ENCODE assay signal across 39 cellular contexts in genomic region chr3:3778216-3778615, GRCh38. TPM values are rescaled to one million over a fixed set of nuclear protein-coding genes. Genes with fewer than 3 reads are reported as not detected.
"Had no signal": no experiment of that assay in that cellular context is flagged by ENCODE, and none has a peak within 500 bp of the region (broad histone marks: within the 10 kb centered on the region; RNA-seq: fewer than 3 reads in every experiment).

No MANE protein-coding gene starts in this region.

- H3K9me3 Mint-ChIP-seq: activated naive CD4-positive, alpha-beta T cell treated with anti-CD3 and anti-CD28 coated beads, Interleukin-2, amount 10 ng/mL, durations not matched to agents 7 days and 5 days; activated naive CD4-positive, alpha-beta T cell treated with anti-CD3 and anti-CD28 coated beads, Interleukin-2, amount 50 U/mL, for 24 hours; activated T-helper 1 cell treated with anti-CD3 and anti-CD28 coated beads, Interleukin-12 subunit alpha, Interleukin-12 subunit beta, Interleukin-2, Interleukin-4 antibody, amounts not matched to agents 30 ng/mL and 10 ng/mL and 1 ng/mL, durations not matched to agents 14 hours and 24 hours and 36 hours had no signal

- H3K27ac Mint-ChIP-seq: activated naive CD4-positive, alpha-beta T cell treated with anti-CD3 and anti-CD28 coated beads for 36 hours; activated naive CD4-positive, alpha-beta T cell treated with anti-CD3 and anti-CD28 coated beads, Interleukin-2, amount 10 ng/mL, durations not matched to agents 7 days and 5 days; activated naive CD4-positive, alpha-beta T cell treated with anti-CD3 and anti-CD28 coated beads, Interleukin-2, amount 50 U/mL, for 24 hours; activated naive CD4-positive, alpha-beta T cell treated with anti-CD3 and anti-CD28 coated beads, Interleukin-2, amount 50 U/mL, for 72 hours; activated naive CD8-positive, alpha-beta T cell; activated naive CD8-positive, alpha-beta T cell treated with anti-CD3 and anti-CD28 coated beads for 36 hours; activated naive CD8-positive, alpha-beta T cell treated with anti-CD3 and anti-CD28 coated beads, Interleukin-2, amount 10 ng/mL, durations not matched to agents 7 days and 5 days; activated naive CD8-positive, alpha-beta T cell treated with anti-CD3 and anti-CD28 coated beads, Interleukin-2, amount 50 U/mL, for 24 hours; activated T-cell treated with anti-CD3 and anti-CD28 coated beads, Interleukin-2, amount 50 U/mL, for 24 hours; activated T-cell treated with anti-CD3 and anti-CD28 coated beads, Interleukin-2, amount 50 U/mL, for 72 hours; activated T-helper 1 cell treated with anti-CD3 and anti-CD28 coated beads, Interleukin-12 subunit alpha, Interleukin-12 subunit beta, Interleukin-2, Interleukin-4 antibody, amounts not matched to agents 30 ng/mL and 10 ng/mL and 1 ng/mL, durations not matched to agents 14 hours and 24 hours and 36 hours; activated T-helper 17 cell treated with anti-CD3 and anti-CD28 coated beads, Interleukin-2, amount 50 U/mL, for 72 hours; activated T-helper 2 cell treated with anti-CD3 and anti-CD28 coated beads, Interferon-gamma antibody, Interleukin-2, Interleukin-4, amounts not matched to agents 10 μg/mL and 5 μg/mL and 100 μg/mL, durations not matched to agents 14 hours and 24 hours and 36 hours had no signal

- H3K4me3 ChIP-seq: adrenal gland, ascending aorta, body of pancreas, breast epithelium, cardiac muscle cell had no signal

- H3K4me1 ChIP-seq: adrenal gland, ascending aorta, body of pancreas, breast epithelium had no signal

- H3K4me3 Mint-ChIP-seq: activated naive CD4-positive, alpha-beta T cell treated with anti-CD3 and anti-CD28 coated beads for 36 hours; activated naive CD4-positive, alpha-beta T cell treated with anti-CD3 and anti-CD28 coated beads, Interleukin-2, amount 10 ng/mL, durations not matched to agents 7 days and 5 days; activated naive CD4-positive, alpha-beta T cell treated with anti-CD3 and anti-CD28 coated beads, Interleukin-2, amount 50 U/mL, for 24 hours; activated naive CD8-positive, alpha-beta T cell; activated naive CD8-positive, alpha-beta T cell treated with anti-CD3 and anti-CD28 coated beads for 36 hours; activated naive CD8-positive, alpha-beta T cell treated with anti-CD3 and anti-CD28 coated beads, Interleukin-2, amount 10 ng/mL, durations not matched to agents 7 days and 5 days; activated naive CD8-positive, alpha-beta T cell treated with anti-CD3 and anti-CD28 coated beads, Interleukin-2, amount 50 U/mL, for 24 hours; activated T-cell treated with anti-CD3 and anti-CD28 coated beads, Interleukin-2, amount 50 U/mL, for 24 hours; activated T-cell treated with anti-CD3 and anti-CD28 coated beads, Interleukin-2, amount 50 U/mL, for 4 hours; activated T-cell treated with anti-CD3 and anti-CD28 coated beads, Interleukin-2, amount 50 U/mL, for 72 hours; activated T-helper 1 cell treated with anti-CD3 and anti-CD28 coated beads, Interleukin-12 subunit alpha, Interleukin-12 subunit beta, Interleukin-2, Interleukin-4 antibody, amounts not matched to agents 30 ng/mL and 10 ng/mL and 1 ng/mL, durations not matched to agents 14 hours and 24 hours and 36 hours; activated T-helper 17 cell treated with anti-CD3 and anti-CD28 coated beads, Interleukin-2, amount 50 U/mL, for 72 hours; brain; central memory CD8-positive, alpha-beta T cell had no signal

- DNase-seq: activated effector memory CD4-positive, alpha-beta T cell treated with anti-CD3 and anti-CD28 coated beads, Interleukin-2, amount 50 U/mL, for 16 hours; activated effector memory CD4-positive, alpha-beta T cell treated with Interleukin-2 at 50 U/mL for 16 hours; activated gamma-delta T cell; activated gamma-delta T cell treated with Interleukin-2 at 50 U/mL for 16 hours; activated naive CD4-positive, alpha-beta T cell; activated naive CD4-positive, alpha-beta T cell treated with anti-CD3 and anti-CD28 coated beads for 36 hours; activated naive CD4-positive, alpha-beta T cell treated with anti-CD3 and anti-CD28 coated beads, Interleukin-2, amount 10 ng/mL, durations not matched to agents 7 days and 5 days; activated naive CD4-positive, alpha-beta T cell treated with anti-CD3 and anti-CD28 coated beads, Interleukin-2, amount 50 U/mL, for 16 hours; activated naive CD4-positive, alpha-beta T cell treated with Interleukin-2 at 50 U/mL for 16 hours; activated naive CD8-positive, alpha-beta T cell treated with anti-CD3 and anti-CD28 coated beads for 36 hours; activated naive CD8-positive, alpha-beta T cell treated with anti-CD3 and anti-CD28 coated beads, Interleukin-2, amount 10 ng/mL, durations not matched to agents 7 days and 5 days; activated naive CD8-positive, alpha-beta T cell treated with anti-CD3 and anti-CD28 coated beads, Interleukin-2, amount 50 U/mL, for 24 hours; activated T-cell treated with anti-CD3 and anti-CD28 coated beads for 4 hours; activated T-cell treated with anti-CD3 and anti-CD28 coated beads, Interleukin-2, amount 50 U/mL, for 1 hour; activated T-cell treated with anti-CD3 and anti-CD28 coated beads, Interleukin-2, amount 50 U/mL, for 24 hours; activated T-cell treated with anti-CD3 and anti-CD28 coated beads, Interleukin-2, amount 50 U/mL, for 4 hours; activated T-cell treated with anti-CD3 and anti-CD28 coated beads, Interleukin-2, amount 50 U/mL, for 48 hours; activated T-cell treated with anti-CD3 and anti-CD28 coated beads, Interleukin-2, amount 50 U/mL, for 72 hours; adrenal gland; amniotic stem cell; amygdala; anterior cingulate cortex; aorta; body of pancreas; brain microvascular endothelial cell; caudate nucleus; central memory CD4-positive, alpha-beta T cell; cerebellar nuclear complex had no signal

- H3K4me1 Mint-ChIP-seq: activated naive CD4-positive, alpha-beta T cell treated with anti-CD3 and anti-CD28 coated beads, Interleukin-2, amount 10 ng/mL, durations not matched to agents 7 days and 5 days; activated naive CD4-positive, alpha-beta T cell treated with anti-CD3 and anti-CD28 coated beads, Interleukin-2, amount 50 U/mL, for 24 hours; activated naive CD8-positive, alpha-beta T cell treated with anti-CD3 and anti-CD28 coated beads, Interleukin-2, amount 10 ng/mL, durations not matched to agents 7 days and 5 days; activated T-helper 17 cell treated with anti-CD3 and anti-CD28 coated beads, Interleukin-2, amount 50 U/mL, for 72 hours; central memory CD8-positive, alpha-beta T cell had no signal

- H3K27me3 Mint-ChIP-seq: activated naive CD4-positive, alpha-beta T cell treated with anti-CD3 and anti-CD28 coated beads, Interleukin-2, amount 10 ng/mL, durations not matched to agents 7 days and 5 days; activated naive CD4-positive, alpha-beta T cell treated with anti-CD3 and anti-CD28 coated beads, Interleukin-2, amount 50 U/mL, for 24 hours; activated naive CD8-positive, alpha-beta T cell; activated naive CD8-positive, alpha-beta T cell treated with anti-CD3 and anti-CD28 coated beads for 36 hours; activated naive CD8-positive, alpha-beta T cell treated with anti-CD3 and anti-CD28 coated beads, Interleukin-2, amount 10 ng/mL, durations not matched to agents 7 days and 5 days; activated naive CD8-positive, alpha-beta T cell treated with anti-CD3 and anti-CD28 coated beads, Interleukin-2, amount 50 U/mL, for 24 hours; activated T-cell treated with anti-CD3 and anti-CD28 coated beads, Interleukin-2, amount 50 U/mL, for 24 hours; activated T-helper 17 cell treated with anti-CD3 and anti-CD28 coated beads, Interleukin-2, amount 50 U/mL, for 72 hours; brain; central memory CD8-positive, alpha-beta T cell had no signal

- H3K36me3 ChIP-seq: adrenal gland, ascending aorta, brain microvascular endothelial cell, breast epithelium, cardiac muscle cell had no signal

- ATAC-seq: activated naive CD8-positive, alpha-beta T cell treated with anti-CD3 and anti-CD28 coated beads, Interleukin-2, amount 50 U/mL, for 24 hours; activated T-cell treated with anti-CD3 and anti-CD28 coated beads, Interleukin-2, amount 50 U/mL, for 4 hours; activated T-cell treated with anti-CD3 and anti-CD28 coated beads, Interleukin-2, amount 50 U/mL, for 72 hours; activated T-helper 17 cell treated with anti-CD3 and anti-CD28 coated beads, Interleukin-2, amount 50 U/mL, for 72 hours; body of pancreas had no signal

- H3K9me3 ChIP-seq: adrenal gland had no signal

- H3K27me3 ChIP-seq: adrenal gland, ascending aorta, body of pancreas, brain microvascular endothelial cell, breast epithelium had no signal

- H3K36me3 Mint-ChIP-seq: activated naive CD4-positive, alpha-beta T cell treated with anti-CD3 and anti-CD28 coated beads, Interleukin-2, amount 10 ng/mL, durations not matched to agents 7 days and 5 days; activated naive CD4-positive, alpha-beta T cell treated with anti-CD3 and anti-CD28 coated beads, Interleukin-2, amount 50 U/mL, for 72 hours; activated naive CD8-positive, alpha-beta T cell treated with anti-CD3 and anti-CD28 coated beads, Interleukin-2, amount 10 ng/mL, durations not matched to agents 7 days and 5 days had no signal

- H3K27ac ChIP-seq: adrenal gland, ascending aorta, body of pancreas, brain microvascular endothelial cell, breast epithelium, cardiac muscle cell had no signal

RNA-seq across cellular contexts. Expression of gene LRRN1, which starts 21.0 kb away (rescaled TPM):
- total RNA-seq: activated T-helper 1 cell treated with anti-CD3 and anti-CD28 coated beads, Interleukin-12 subunit alpha, Interleukin-12 subunit beta, Interleukin-2, Interleukin-4 antibody, amounts not matched to agents 30 ng/mL and 10 ng/mL and 1 ng/mL, durations not matched to agents 14 hours and 24 hours and 36 hours; activated T-helper 17 cell treated with anti-CD3 and anti-CD28 coated beads, Interleukin-2, amount 50 U/mL, for 72 hours; activated T-helper 2 cell treated with anti-CD3 and anti-CD28 coated beads, Interferon-gamma antibody, Interleukin-2, Interleukin-4, amounts not matched to agents 10 μg/mL and 5 μg/mL and 100 μg/mL, durations not matched to agents 14 hours and 24 hours and 36 hours had no signal
